ENCODE assay signal across 29 cellular contexts in genomic region chr10:119451305-119451896, GRCh38.
"Had no signal": no experiment of that assay in that cellular context is flagged by ENCODE, and none has a peak within 500 bp of the region (broad histone marks: within the 10 kb centered on the region; RNA-seq: fewer than 3 reads in every experiment).

No MANE protein-coding gene starts in this region.

- H3K9ac ChIP-seq: KMS-11 had no signal

- H3K4me2 ChIP-seq: KMS-11 had no signal

- DNase-seq: activated CD4-positive, alpha-beta T cell treated with anti-CD3 and anti-CD28 coated beads for 48 hours; activated CD4-positive, alpha-beta T cell treated with anti-CD3 and anti-CD28 coated beads, Interleukin-2, amount 50 U/mL, for 4 hours; activated CD4-positive, CD25-positive, alpha-beta regulatory T cell treated with anti-CD3 and anti-CD28 coated beads, Interleukin-2, amount 50 U/mL, for 72 hours; activated CD8-positive, alpha-beta memory T cell treated with anti-CD3 and anti-CD28 coated beads, Interleukin-2, amount 50 U/mL, for 48 hours; activated CD8-positive, alpha-beta T cell treated with anti-CD3 and anti-CD28 coated beads, Interleukin-2, amount 10 ng/mL, durations not matched to agents 7 days and 5 days; activated naive CD4-positive, alpha-beta T cell treated with anti-CD3 and anti-CD28 coated beads, Interleukin-2, amount 50 U/mL, for 16 hours; activated naive CD8-positive, alpha-beta T cell treated with anti-CD3 and anti-CD28 coated beads, Interleukin-2, amount 10 ng/mL, durations not matched to agents 7 days and 5 days; activated T-cell treated with anti-CD3 and anti-CD28 coated beads, Interleukin-2, amount 50 U/mL, for 1 hour; adrenal gland; anterior cingulate cortex; caudate nucleus; MV-4-11; NCI-H1092 treated with DMSO at 0.1 percent for 48 hours; NCI-H1417 treated with DMSO at 0.1 percent for 48 hours; NCI-H1694 treated with DMSO at 0.1 percent for 48 hours; NCI-H2029 treated with DMSO at 0.1 percent for 48 hours; NCI-H345; NCI-H510A; NCI-H526 treated with DMSO at 0.1 percent for 48 hours; NCI-H82; Peyer's patch; SHP77; T-helper 17 cell; T-helper 9 cell had no signal

- H3K4me1 Mint-ChIP-seq: activated naive CD8-positive, alpha-beta T cell treated with anti-CD3 and anti-CD28 coated beads, Interleukin-2, amount 10 ng/mL, durations not matched to agents 7 days and 5 days; T-helper 17 cell had no signal

- H3K27ac ChIP-seq: adrenal gland, KMS-11, Peyer's patch, RWPE1 had no signal

- H3K4me3 Mint-ChIP-seq: activated CD8-positive, alpha-beta T cell treated with anti-CD3 and anti-CD28 coated beads, Interleukin-2, amount 10 ng/mL, durations not matched to agents 7 days and 5 days; activated naive CD8-positive, alpha-beta T cell treated with anti-CD3 and anti-CD28 coated beads, Interleukin-2, amount 10 ng/mL, durations not matched to agents 7 days and 5 days; T-helper 17 cell; WTC11 had no signal

- H3K27ac Mint-ChIP-seq: activated CD8-positive, alpha-beta T cell treated with anti-CD3 and anti-CD28 coated beads, Interleukin-2, amount 10 ng/mL, durations not matched to agents 7 days and 5 days; activated naive CD8-positive, alpha-beta T cell treated with anti-CD3 and anti-CD28 coated beads, Interleukin-2, amount 10 ng/mL, durations not matched to agents 7 days and 5 days; T-helper 17 cell; WTC11 had no signal

- H3K36me3 ChIP-seq: breast epithelium, MG63 had no signal

- H3K4me1 ChIP-seq: adrenal gland, breast epithelium, Peyer's patch had no signal

- H3K36me3 Mint-ChIP-seq: WTC11 had no signal

- H3K27me3 Mint-ChIP-seq: activated naive CD8-positive, alpha-beta T cell treated with anti-CD3 and anti-CD28 coated beads, Interleukin-2, amount 10 ng/mL, durations not matched to agents 7 days and 5 days; T-helper 17 cell had no signal

- H3K9me3 ChIP-seq: adrenal gland, breast epithelium, MG63, Peyer's patch had no signal

- H3K27me3 ChIP-seq: adrenal gland, breast epithelium, MG63, Peyer's patch had no signal

- ATAC-seq: activated CD8-positive, alpha-beta T cell treated with anti-CD3 and anti-CD28 coated beads, Interleukin-2, amount 10 ng/mL, durations not matched to agents 7 days and 5 days; T-helper 17 cell; WTC11 had no signal

- H3K9me3 Mint-ChIP-seq: activated naive CD8-positive, alpha-beta T cell treated with anti-CD3 and anti-CD28 coated beads, Interleukin-2, amount 10 ng/mL, durations not matched to agents 7 days and 5 days; WTC11 had no signal

- H3K4me3 ChIP-seq: adrenal gland, breast epithelium, MG63, Peyer's patch had no signal
